In genomic region chr19:11963566-11964355, GRCh38 we compare ENCODE assay signal across 8 cellular contexts. TPM values are rescaled to one million over a fixed set of nuclear protein-coding genes. Genes with fewer than 3 reads are reported as not detected.
DNase-seq lines count a peak whose midpoint lies in the region; ATAC-seq and TF ChIP-seq lines count a peak whose summit lies in the region.

No MANE protein-coding gene starts in this region.

- H3K27me3 ChIP-seq in left ventricle myocardium inferior (ENCODE audit: low read depth), result no peaks in the 10 kb centered on the region
- no peaks in the 10 kb centered on the region for H3K27me3 ChIP-seq in prostate gland (replicated peaks; ENCODE audit: insufficient read depth)

- no peaks in the 10 kb centered on the region for H3K36me3 ChIP-seq in left ventricle myocardium inferior
- no peaks in the 10 kb centered on the region for H3K36me3 ChIP-seq in prostate gland

- no peaks in the 10 kb centered on the region for H3K27me3 Mint-ChIP-seq in activated naive CD8-positive, alpha-beta T cell treated with anti-CD3 and anti-CD28 coated beads, Interleukin-2, amount 50 U/mL, for 24 hours
- H3K27me3 Mint-ChIP-seq in type B pancreatic cell, result no peaks in the 10 kb centered on the region

- WGBS in prostate gland, result 37% methylated on average over 26 of the region's 26 CpGs

- DNase-seq in DMS79 treated with DMSO at 0.1 percent for 48 hours (lab: John Stamatoyannopoulos, UW) (peak; percentile 72), LHCN-M2 (ENCODE audit: low read depth) (peak; percentile 67), SW480 (ENCODE audit: low spot score) (peak; percentile 50), left ventricle myocardium inferior (peak; percentile 88), prostate gland (ENCODE audit: low spot score) (peak; percentile 39), type B pancreatic cell (ENCODE audit: extremely low spot score, unreplicated experiment) (peak; percentile 86), H4 (ENCODE audit: low spot score) (no peak)
- peak; percentile 78 for DNase-seq in activated naive CD8-positive, alpha-beta T cell treated with anti-CD3 and anti-CD28 coated beads, Interleukin-2, amount 50 U/mL, for 24 hours

- H3K4me1 Mint-ChIP-seq in activated naive CD8-positive, alpha-beta T cell treated with anti-CD3 and anti-CD28 coated beads, Interleukin-2, amount 50 U/mL, for 24 hours, result peaks cover 23% of the 10 kb centered on the region
- H3K4me1 Mint-ChIP-seq in type B pancreatic cell (ENCODE audit: unreplicated experiment), result peaks cover 21% of the 10 kb centered on the region

- H3K4me3 ChIP-seq in left ventricle myocardium inferior (peak overlapping the region; percentile 82), prostate gland (no peak overlapping the region)

- H3K9me3 ChIP-seq in left ventricle myocardium inferior (replicated peaks), result no peaks in the 10 kb centered on the region
- H3K9me3 ChIP-seq in prostate gland, result no peaks in the 10 kb centered on the region

- H3K4me3 Mint-ChIP-seq in activated naive CD8-positive, alpha-beta T cell treated with anti-CD3 and anti-CD28 coated beads, Interleukin-2, amount 50 U/mL, for 24 hours, result peak overlapping the region; percentile 80
- peak overlapping the region; percentile 95 for H3K4me3 Mint-ChIP-seq in type B pancreatic cell

- no peak for TF ChIP-seq POLR2A in prostate gland (IDR thresholded peaks at IDR 0.05)

- ATAC-seq in activated naive CD8-positive, alpha-beta T cell treated with anti-CD3 and anti-CD28 coated beads, Interleukin-2, amount 50 U/mL, for 24 hours, result peak; percentile 54

- intact Hi-C loops in left ventricle myocardium inferior (cut with micrococcal nuclease) (no loop called here), prostate gland (cut with DNase I) (loop anchor here (1.0 to 10.0 kb wide), 2 partner anchors 25 to 181 kb away; partner anchors contain the start of gene ZNF20)

- H3K36me3 Mint-ChIP-seq in activated naive CD8-positive, alpha-beta T cell treated with anti-CD3 and anti-CD28 coated beads, Interleukin-2, amount 50 U/mL, for 24 hours (ENCODE audit: low read depth), result no peaks in the 10 kb centered on the region
- H3K36me3 Mint-ChIP-seq in type B pancreatic cell, result peaks cover 14% of the 10 kb centered on the region

- peak; percentile 92 for TF ChIP-seq CTCF in left ventricle myocardium inferior (IDR thresholded peaks at IDR 0.05; ENCODE audit: borderline replicate concordance)
- peak; percentile 57 to 73 (median 70) for TF ChIP-seq CTCF in prostate gland (IDR thresholded peaks at IDR 0.05)
- TF ChIP-seq CTCF in type B pancreatic cell (conservative IDR thresholded peaks at IDR 0.05), result peak; percentile 91

- H3K27ac ChIP-seq in left ventricle myocardium inferior (replicated peaks) (peak overlapping the region; percentile 94), prostate gland (peak overlapping the region; percentile 95 to 97)

- H3K4me1 ChIP-seq in left ventricle myocardium inferior (peaks cover 21% of the 10 kb centered on the region), prostate gland (replicated peaks) (no peaks in the 10 kb centered on the region)

- no peaks in the 10 kb centered on the region for H3K9me3 Mint-ChIP-seq in activated naive CD8-positive, alpha-beta T cell treated with anti-CD3 and anti-CD28 coated beads, Interleukin-2, amount 50 U/mL, for 24 hours
- H3K9me3 Mint-ChIP-seq in type B pancreatic cell, result no peaks in the 10 kb centered on the region

- no peak overlapping the region for H3K27ac Mint-ChIP-seq in activated naive CD8-positive, alpha-beta T cell treated with anti-CD3 and anti-CD28 coated beads, Interleukin-2, amount 50 U/mL, for 24 hours
- H3K27ac Mint-ChIP-seq in type B pancreatic cell, result peak overlapping the region; percentile 93

RNA-seq across cellular contexts. Expression of gene ZNF763, which starts 1.1 kb away (rescaled TPM):
- total RNA-seq in LHCN-M2 (2014; rRNA removed), result 0.69 and 1.7 TPM in 2 replicates
- 0.51 TPM for polyA plus RNA-seq in LHCN-M2 (2012)
- total RNA-seq in left ventricle myocardium inferior, result 3.1 TPM
- 1 to 10 TPM; 4.0 to 5.6 TPM for total RNA-seq in prostate gland
- total RNA-seq in type B pancreatic cell (ENCODE audit: low replicate concordance), result 4.8 and 5.0 TPM in 2 replicates
- 0.02 TPM in 1 of 2 replicates, not detected in the other for total RNA-seq in H4 (2014; rRNA removed; shearing (Covaris generic))

RNA-seq across cellular contexts. Expression of gene ZNF700, which starts 38.9 kb away (rescaled TPM):
- total RNA-seq in LHCN-M2 (2014; rRNA removed) (8.7 and 9.5 TPM in 2 replicates), left ventricle myocardium inferior (3.3 TPM), prostate gland (10 to 100 TPM; 16.8 to 18.0 TPM), type B pancreatic cell (ENCODE audit: low replicate concordance) (14.1 and 16.1 TPM in 2 replicates)
- 3.5 TPM for polyA plus RNA-seq in LHCN-M2 (2012)
- total RNA-seq in H4 (2014; rRNA removed; shearing (Covaris generic)), result 6.3 and 9.2 TPM in 2 replicates
